15 cellular contexts compared by ENCODE assay signal in genomic region chr5:38316544-38317224, GRCh38. TPM values are rescaled to one million over a fixed set of nuclear protein-coding genes. Genes with fewer than 3 reads are reported as not detected.
DNase-seq lines count a peak whose midpoint lies in the region; ATAC-seq and TF ChIP-seq lines count a peak whose summit lies in the region.
"Had no signal": no experiment of that assay in that cellular context is flagged by ENCODE, and none has a peak within 500 bp of the region (broad histone marks: within the 10 kb centered on the region; RNA-seq: fewer than 3 reads in every experiment).

No MANE protein-coding gene starts in this region.

- no peaks in the 10 kb centered on the region for H3K9me3 ChIP-seq in neuronal stem cell (replicated peaks in 1 of 2; ENCODE audit: control insufficient read depth in 2 of 2, insufficient read depth in 1 of 2, low read depth in 1 of 2, low read length in 2 of 2)

- H3K27me3 ChIP-seq in neuronal stem cell (ENCODE audit: control insufficient read depth in 3 of 3, insufficient read depth in 3 of 3, low read depth in 1 of 3, low read length in 3 of 3), result no peaks in the 10 kb centered on the region

- H3K4ac ChIP-seq in neuronal stem cell (ENCODE audit: low read length), result no peak overlapping the region

- no peaks in the 10 kb centered on the region for H3K4me1 ChIP-seq in neuronal stem cell (ENCODE audit: control insufficient read depth in 2 of 2, insufficient read depth in 1 of 2, low read depth in 1 of 2, low read length in 2 of 2)

- no peaks in the 10 kb centered on the region for H3K36me3 Mint-ChIP-seq in chondrocyte (ENCODE audit: low read depth)
- H3K36me3 Mint-ChIP-seq in nephron (ENCODE audit: low read depth), result peaks cover 3% of the 10 kb centered on the region
- no peaks in the 10 kb centered on the region for H3K36me3 Mint-ChIP-seq in activated T-cell treated with anti-CD3 and anti-CD28 coated beads, Interleukin-2, amount 50 U/mL, for 24 hours (ENCODE audit: low read depth)
- H3K36me3 Mint-ChIP-seq: stimulated activated naive B cell treated with anti-CD40 and anti-IgM and Interleukin-4, amounts not matched to agents 10 μg/mL and 1 μg/mL and 100 μg/mL, for 72 hours had no signal

- no peak overlapping the region for H2BK5ac ChIP-seq in neuronal stem cell (ENCODE audit: low read length)

- no peak overlapping the region for H4K91ac ChIP-seq in neuronal stem cell (ENCODE audit: low read depth, low read length, poor library complexity)

- no peaks in the 10 kb centered on the region for H3K36me3 ChIP-seq in neuronal stem cell (replicated peaks in 1 of 2; ENCODE audit: control insufficient read depth in 2 of 2, insufficient read depth in 2 of 2, low read length in 2 of 2)

- no peak overlapping the region for H3K18ac ChIP-seq in neuronal stem cell (ENCODE audit: low read length)

- peaks cover 8% of the 10 kb centered on the region for H3K4me1 Mint-ChIP-seq in chondrocyte (ENCODE audit: low read depth)
- peaks cover 9% of the 10 kb centered on the region for H3K4me1 Mint-ChIP-seq in nephron
- no peaks in the 10 kb centered on the region for H3K4me1 Mint-ChIP-seq in activated T-cell treated with anti-CD3 and anti-CD28 coated beads, Interleukin-2, amount 50 U/mL, for 24 hours (ENCODE audit: low read depth)
- H3K4me1 Mint-ChIP-seq: stimulated activated naive B cell treated with anti-CD40 and anti-IgM and Interleukin-4, amounts not matched to agents 10 μg/mL and 1 μg/mL and 100 μg/mL, for 72 hours had no signal

- TF ChIP-seq CTCF in AG09319 (IDR thresholded peaks at IDR 0.05; ENCODE audit: low read depth, low read length) (peak; percentile 4; the same call in 1 of the 2 replicates), HFF-Myc (IDR thresholded peaks at IDR 0.05; ENCODE audit: low read depth, low read length, missing control alignments) (peak; percentile 8), chondrocyte (IDR thresholded peaks at IDR 0.05) (peak; percentile 37), nephron (IDR thresholded peaks at IDR 0.05; ENCODE audit: unreplicated experiment in 3 of 3) (no peak)

- H2BK12ac ChIP-seq in neuronal stem cell (ENCODE audit: low read length), result no peak overlapping the region

- H2BK120ac ChIP-seq in neuronal stem cell (ENCODE audit: low read depth, low read length), result no peak overlapping the region

- no peak overlapping the region for H2AK5ac ChIP-seq in neuronal stem cell (ENCODE audit: low read depth, low read length)

- DNase-seq in AG09319 (ENCODE audit: extremely low read depth, low read depth) (peak; percentile 43), HFF-Myc (ENCODE audit: extremely low read depth, low read depth) (peak; percentile 90), chondrocyte (ENCODE audit: low spot score) (no peak), neuronal stem cell (ENCODE audit: low spot score) (no peak)
- DNase-seq in activated T-cell treated with anti-CD3 and anti-CD28 coated beads, Interleukin-2, amount 50 U/mL, for 24 hours, result no peak
- DNase-seq: activated CD8-positive, alpha-beta memory T cell treated with anti-CD3 and anti-CD28 coated beads, Interleukin-2, amount 50 U/mL, for 4 hours; amygdala; CD4-positive, alpha-beta T cell; effector CD8-positive, alpha-beta T cell; hippocampal formation; NCI-H345; stimulated activated naive B cell treated with anti-CD40 and anti-IgM and Interleukin-4, amounts not matched to agents 10 μg/mL and 1 μg/mL and 100 μg/mL, for 72 hours had no signal

- H3K27ac ChIP-seq in neuronal stem cell (replicated peaks; ENCODE audit: low read length), result no peak overlapping the region

- ATAC-seq in GM18873 (IDR thresholded peaks at IDR 0.05; ENCODE audit: low FRiP score, unreplicated experiment) (no peak), GM21786 (IDR thresholded peaks at IDR 0.05; ENCODE audit: unreplicated experiment) (no peak)
- ATAC-seq: stimulated activated naive B cell treated with anti-CD40 and anti-IgM and Interleukin-4, amounts not matched to agents 10 μg/mL and 1 μg/mL and 100 μg/mL, for 72 hours had no signal

- H2BK15ac ChIP-seq in neuronal stem cell (ENCODE audit: low read length), result no peak overlapping the region

- no peak overlapping the region for H3K4me2 ChIP-seq in neuronal stem cell (ENCODE audit: insufficient read depth, low read length, poor library complexity, severe bottlenecking)

- H2AFZ ChIP-seq in neuronal stem cell (ENCODE audit: low read length), result no peak overlapping the region

- H3K4me3 ChIP-seq in HFF-Myc (replicated peaks; ENCODE audit: low read depth, low read length) (no peak overlapping the region), neuronal stem cell (ENCODE audit: low read length in 2 of 2) (no peak overlapping the region)

- no peak overlapping the region for H3K23ac ChIP-seq in neuronal stem cell (ENCODE audit: low read depth, low read length, poor library complexity)

- H3K27ac Mint-ChIP-seq in chondrocyte (ENCODE audit: unreplicated experiment) (no peak overlapping the region), nephron (peak overlapping the region; percentile 22 to 83 (median 34))
- H3K27ac Mint-ChIP-seq in activated T-cell treated with anti-CD3 and anti-CD28 coated beads, Interleukin-2, amount 50 U/mL, for 24 hours, result no peak overlapping the region
- H3K27ac Mint-ChIP-seq: CD4-positive, alpha-beta T cell; stimulated activated naive B cell treated with anti-CD40 and anti-IgM and Interleukin-4, amounts not matched to agents 10 μg/mL and 1 μg/mL and 100 μg/mL, for 72 hours had no signal

- H3K27me3 Mint-ChIP-seq in chondrocyte (ENCODE audit: low read depth) (peaks cover under 1% of the 10 kb centered on the region), nephron (ENCODE audit: low read depth) (peaks cover 9% of the 10 kb centered on the region)
- H3K27me3 Mint-ChIP-seq in activated T-cell treated with anti-CD3 and anti-CD28 coated beads, Interleukin-2, amount 50 U/mL, for 24 hours, result peaks cover 8% of the 10 kb centered on the region
- H3K27me3 Mint-ChIP-seq: stimulated activated naive B cell treated with anti-CD40 and anti-IgM and Interleukin-4, amounts not matched to agents 10 μg/mL and 1 μg/mL and 100 μg/mL, for 72 hours had no signal

- H3K4me3 Mint-ChIP-seq in chondrocyte (ENCODE audit: unreplicated experiment), result no peak overlapping the region
- no peak overlapping the region for H3K4me3 Mint-ChIP-seq in nephron
- H3K4me3 Mint-ChIP-seq in activated T-cell treated with anti-CD3 and anti-CD28 coated beads, Interleukin-2, amount 50 U/mL, for 24 hours, result no peak overlapping the region
- H3K4me3 Mint-ChIP-seq: CD4-positive, alpha-beta T cell; stimulated activated naive B cell treated with anti-CD40 and anti-IgM and Interleukin-4, amounts not matched to agents 10 μg/mL and 1 μg/mL and 100 μg/mL, for 72 hours had no signal

- no peak overlapping the region for H4K8ac ChIP-seq in neuronal stem cell (ENCODE audit: low read depth, low read length)

- H3K14ac ChIP-seq in neuronal stem cell (ENCODE audit: low read length), result no peak overlapping the region

- WGBS in neuronal stem cell (ENCODE audit: extremely low coverage in 2 of 2, insufficient read length in 2 of 2, insufficient replicate concordance in 1 of 2), 2 donors, result no CpG with 5 or more reads among the region's 6 CpGs

- no peaks in the 10 kb centered on the region for H3K79me1 ChIP-seq in neuronal stem cell (ENCODE audit: low read depth, low read length)

- no peaks in the 10 kb centered on the region for H3K9me3 Mint-ChIP-seq in chondrocyte (ENCODE audit: low read depth)
- H3K9me3 Mint-ChIP-seq in nephron, result no peaks in the 10 kb centered on the region
- H3K9me3 Mint-ChIP-seq in activated T-cell treated with anti-CD3 and anti-CD28 coated beads, Interleukin-2, amount 50 U/mL, for 24 hours, result no peaks in the 10 kb centered on the region
- H3K9me3 Mint-ChIP-seq: CD4-positive, alpha-beta T cell had no signal

- H3K9ac ChIP-seq in neuronal stem cell (ENCODE audit: low read depth, low read length, poor library complexity), result no peak overlapping the region

RNA-seq across cellular contexts. Expression of gene EGFLAM, which starts 58.3 kb away (rescaled TPM):
- 0.12 to 0.38 TPM in 2 of 3 replicates, not detected in the other for total RNA-seq in chondrocyte
- 0.07 TPM for polyA plus RNA-seq in neuronal stem cell (2013, experiment 1 of 2)
- polyA plus RNA-seq in neuronal stem cell (2013, experiment 2 of 2), result 0.10 TPM
- total RNA-seq: CD4-positive, alpha-beta T cell had no signal

Comparison
In these comparisons a context has a peak if more than half of its experiments do, and no peak if none do; other contexts are left out.
1. DNase-seq: peak in AG09319 (single experiment) and HFF-Myc (single experiment); none in chondrocyte (single experiment), activated T-cell treated with anti-CD3 and anti-CD28 coated beads, Interleukin-2, amount 50 U/mL, for 24 hours (single experiment) and neuronal stem cell (single experiment).
2. CTCF ChIP-seq: peak in AG09319 (single experiment), HFF-Myc (single experiment) and chondrocyte (single experiment); none in nephron (0 of 3).
3. H3K27ac Mint-ChIP-seq: peak in nephron (3 of 3); none in chondrocyte (single experiment) and activated T-cell treated with anti-CD3 and anti-CD28 coated beads, Interleukin-2, amount 50 U/mL, for 24 hours (single experiment).